Comparison of ENCODE assay signal across 1 cellular context in genomic region chr6:139378882-139379341, GRCh38.
TF ChIP-seq lines count a peak whose summit lies in the region.

No MANE protein-coding gene starts in this region.

TF ChIP-seq in HepG2, 621 proteins besides CTCF, POLR2A, EP300 and RAD21 (continued from another document and continues in another):
- TF ChIP-seq FOXP1 (IDR thresholded peaks at IDR 0.05): no peak
- TF ChIP-seq FOXP1 (CRISPR knock-in tag; IDR thresholded peaks at IDR 0.05): peak; percentile 11; the same call in 1 of the 2 replicates
- no peak for TF ChIP-seq ZIK1 (CRISPR knock-in tag; IDR thresholded peaks at IDR 0.05; ENCODE audit: borderline replicate concordance, low read depth)
- TF ChIP-seq HNF1B (CRISPR knock-in tag; IDR thresholded peaks at IDR 0.05): peak; percentile 26; the same call in 1 of the 2 replicates
- TF ChIP-seq GTF3A (CRISPR knock-in tag; conservative IDR thresholded peaks at IDR 0.05): no peak
- no peak for TF ChIP-seq KLF9 (CRISPR knock-in tag; IDR thresholded peaks at IDR 0.05; ENCODE audit: low read depth)
- no peak for TF ChIP-seq ZNF543 (CRISPR knock-in tag; IDR thresholded peaks at IDR 0.05)
- 0 out of 2 replicates have a peak, but pooled peaks have one; percentile 24 for TF ChIP-seq POGK (CRISPR knock-in tag; conservative IDR thresholded peaks at IDR 0.05)
- no peak for TF ChIP-seq PCBP1 (IDR thresholded peaks at IDR 0.05; ENCODE audit: borderline replicate concordance, low read depth, low read length)
- no peak for TF ChIP-seq E2F5 (CRISPR knock-in tag; conservative IDR thresholded peaks at IDR 0.05)
- TF ChIP-seq RARA (CRISPR knock-in tag; IDR thresholded peaks at IDR 0.05): peak; percentile 77
- TF ChIP-seq ZNF562 (CRISPR knock-in tag; IDR thresholded peaks at IDR 0.05; ENCODE audit: borderline replicate concordance): no peak
- no peak for TF ChIP-seq SCMH1 (CRISPR knock-in tag; IDR thresholded peaks at IDR 0.05; ENCODE audit: borderline replicate concordance)
- 0 out of 2 replicates have a peak, but pooled peaks have one; percentile 17 for TF ChIP-seq HHEX (CRISPR knock-in tag; IDR thresholded peaks at IDR 0.05)
- no peak for TF ChIP-seq TEF (CRISPR knock-in tag; IDR thresholded peaks at IDR 0.05)
- no peak for TF ChIP-seq TAF15 (IDR thresholded peaks at IDR 0.05; ENCODE audit: low read depth, low read length, poor library complexity, severe bottlenecking)
- TF ChIP-seq ELF4 (CRISPR knock-in tag; IDR thresholded peaks at IDR 0.05; ENCODE audit: borderline replicate concordance): no peak
- no peak for TF ChIP-seq ZNF441 (CRISPR knock-in tag; IDR thresholded peaks at IDR 0.05; ENCODE audit: borderline replicate concordance)
- TF ChIP-seq ATF3 (CRISPR knock-in tag; IDR thresholded peaks at IDR 0.05): peak; percentile 93
- TF ChIP-seq ZBTB37 (CRISPR knock-in tag; IDR thresholded peaks at IDR 0.05): no peak
- no peak for TF ChIP-seq ZBTB42 (CRISPR knock-in tag; IDR thresholded peaks at IDR 0.05)
- no peak for TF ChIP-seq ZNF572 (CRISPR knock-in tag; IDR thresholded peaks at IDR 0.05)
- no peak for TF ChIP-seq GATAD1 (CRISPR knock-in tag; IDR thresholded peaks at IDR 0.05)
- TF ChIP-seq CERS6 (CRISPR knock-in tag; IDR thresholded peaks at IDR 0.05): no peak
- no peak for TF ChIP-seq ZFY (CRISPR knock-in tag; IDR thresholded peaks at IDR 0.05)
- TF ChIP-seq ZNF329 (CRISPR knock-in tag; IDR thresholded peaks at IDR 0.05; ENCODE audit: low read depth): no peak
- TF ChIP-seq HES4 (CRISPR knock-in tag; IDR thresholded peaks at IDR 0.05; ENCODE audit: borderline replicate concordance): no peak
- no peak for TF ChIP-seq ZNF883 (CRISPR knock-in tag; IDR thresholded peaks at IDR 0.05; ENCODE audit: not compliant biosample characterization)
- TF ChIP-seq CBX2 (IDR thresholded peaks at IDR 0.05; ENCODE audit: low read depth, low read length): no peak
- no peak for TF ChIP-seq CBX2 (CRISPR knock-in tag; IDR thresholded peaks at IDR 0.05; ENCODE audit: low read depth)
- TF ChIP-seq TEAD3 (CRISPR knock-in tag; optimal IDR thresholded peaks at IDR 0.05; ENCODE audit: borderline replicate concordance): peak; percentile 48
- peak; percentile 63; the same call in 1 of the 2 replicates for TF ChIP-seq SOX5 (CRISPR knock-in tag; IDR thresholded peaks at IDR 0.05; ENCODE audit: borderline replicate concordance)
- no peak for TF ChIP-seq RBM39 (IDR thresholded peaks at IDR 0.05; ENCODE audit: low read depth, low read length, poor library complexity, severe bottlenecking)
- TF ChIP-seq ZBTB14 (CRISPR knock-in tag; IDR thresholded peaks at IDR 0.05): no peak
- TF ChIP-seq MIXL1 (CRISPR knock-in tag; IDR thresholded peaks at IDR 0.05): peak; percentile 44; the same call in 1 of the 2 replicates
- no peak for TF ChIP-seq RAD51 (IDR thresholded peaks at IDR 0.05; ENCODE audit: borderline replicate concordance)
- no peak for TF ChIP-seq PHF20 (CRISPR knock-in tag; IDR thresholded peaks at IDR 0.05)
- TF ChIP-seq SOX13 (IDR thresholded peaks at IDR 0.05): no peak
- peak in 1 of 2 experiments; percentile 55; a peak in 1 of 4 replicates for TF ChIP-seq SOX13 (CRISPR knock-in tag; conservative IDR thresholded peaks at IDR 0.05 in 1 of 2, IDR thresholded peaks at IDR 0.05 in 1 of 2)
- TF ChIP-seq FIP1L1 (IDR thresholded peaks at IDR 0.05; ENCODE audit: borderline replicate concordance, insufficient read depth, low read depth, low read length): no peak
- TF ChIP-seq ZNF510 (CRISPR knock-in tag; IDR thresholded peaks at IDR 0.05; ENCODE audit: low read depth): no peak
- peak; percentile 77; the same call in 1 of the 2 replicates for TF ChIP-seq TBX2 (CRISPR knock-in tag; IDR thresholded peaks at IDR 0.05; ENCODE audit: borderline replicate concordance)
- TF ChIP-seq SALL1 (CRISPR knock-in tag; IDR thresholded peaks at IDR 0.05): 0 out of 2 replicates have a peak, but pooled peaks have one; percentile 14
- no peak for TF ChIP-seq TRAFD1 (CRISPR knock-in tag; IDR thresholded peaks at IDR 0.05; ENCODE audit: borderline replicate concordance)
- TF ChIP-seq ZNF576 (CRISPR knock-in tag; IDR thresholded peaks at IDR 0.05): no peak
- TF ChIP-seq HNRNPL (IDR thresholded peaks at IDR 0.05; ENCODE audit: low read depth, low read length): no peak
- no peak for TF ChIP-seq ZNF773 (CRISPR knock-in tag; IDR thresholded peaks at IDR 0.05; ENCODE audit: borderline replicate concordance)
- TF ChIP-seq ZNF709 (CRISPR knock-in tag; IDR thresholded peaks at IDR 0.05): no peak
- no peak for TF ChIP-seq ZNF777 (CRISPR knock-in tag; IDR thresholded peaks at IDR 0.05)
- no peak for TF ChIP-seq MXI1 (IDR thresholded peaks at IDR 0.05; ENCODE audit: borderline replicate concordance, low read depth, low read length)
- TF ChIP-seq BCL6 (CRISPR knock-in tag; IDR thresholded peaks at IDR 0.05): peak; percentile 22; the same call in 1 of the 2 replicates
- no peak for TF ChIP-seq ZNF674 (CRISPR knock-in tag; IDR thresholded peaks at IDR 0.05; ENCODE audit: low read depth)
- TF ChIP-seq ZNF629 (CRISPR knock-in tag; conservative IDR thresholded peaks at IDR 0.05): no peak
- TF ChIP-seq SOX6 (IDR thresholded peaks at IDR 0.05): no peak
- peak; percentile 58; the same call in 1 of the 2 replicates for TF ChIP-seq SOX6 (CRISPR knock-in tag; IDR thresholded peaks at IDR 0.05)
- peak; percentile 54; the same call in 1 of the 2 replicates for TF ChIP-seq PAXIP1 (CRISPR knock-in tag; conservative IDR thresholded peaks at IDR 0.05)
- TF ChIP-seq ZFP36L1 (CRISPR knock-in tag; IDR thresholded peaks at IDR 0.05): peak; percentile 58; the same call in 1 of the 2 replicates
- no peak for TF ChIP-seq SMAD1 (CRISPR knock-in tag; IDR thresholded peaks at IDR 0.05; ENCODE audit: borderline replicate concordance, low read depth)
- TF ChIP-seq ZNF207 (IDR thresholded peaks at IDR 0.05; ENCODE audit: borderline replicate concordance): no peak
- no peak for TF ChIP-seq MTF1 (CRISPR knock-in tag; IDR thresholded peaks at IDR 0.05)
- TF ChIP-seq CREB1 (IDR thresholded peaks at IDR 0.05): no peak
- TF ChIP-seq CREB1 (CRISPR knock-in tag; IDR thresholded peaks at IDR 0.05): 0 out of 2 replicates have a peak, but pooled peaks have one; percentile 55
